21 cellular contexts compared by ENCODE assay signal in genomic region chr18:38007931-38008330, GRCh38.
"Had no signal": no experiment of that assay in that cellular context is flagged by ENCODE, and none has a peak within 500 bp of the region (broad histone marks: within the 10 kb centered on the region; RNA-seq: fewer than 3 reads in every experiment).

No MANE protein-coding gene starts in this region.

- H3K9me3 ChIP-seq: right atrium auricular region, vagina had no signal

- FAIRE-seq: colon, islet of Langerhans had no signal

- H3K27me3 ChIP-seq: dorsolateral prefrontal cortex, left lung, right atrium auricular region, tibial nerve, vagina had no signal

- H3K27ac ChIP-seq: left lung, right atrium auricular region, skin epidermis, tibial nerve, vagina had no signal

- H3K4me1 ChIP-seq: left lung, right atrium auricular region, tibial nerve, vagina had no signal

- ATAC-seq: activated CD8-positive, alpha-beta memory T cell treated with anti-CD3 and anti-CD28 coated beads, Interleukin-2, amount 10 ng/mL, durations not matched to agents 7 days and 5 days; activated T-helper 17 cell treated with anti-CD3 and anti-CD28 coated beads, Interleukin-2, amount 50 U/mL, for 72 hours; left lung had no signal

- H3K4me3 ChIP-seq: dorsolateral prefrontal cortex, left lung, right atrium auricular region, skin epidermis, tibial nerve, vagina had no signal

- H3K36me3 ChIP-seq: left lung, right atrium auricular region, tibial nerve, vagina had no signal

- DNase-seq: activated CD4-positive, alpha-beta memory T cell treated with anti-CD3 and anti-CD28 coated beads, Interleukin-2, amount 10 ng/mL, durations not matched to agents 7 days and 5 days; activated CD4-positive, alpha-beta T cell treated with anti-CD3 and anti-CD28 coated beads for 48 hours; activated CD4-positive, CD25-positive, alpha-beta regulatory T cell; activated CD8-positive, alpha-beta memory T cell treated with anti-CD3 and anti-CD28 coated beads, Interleukin-2, amount 10 ng/mL, durations not matched to agents 7 days and 5 days; activated naive CD4-positive, alpha-beta T cell; activated naive CD8-positive, alpha-beta T cell treated with anti-CD3 and anti-CD28 coated beads for 36 hours; amniotic stem cell; endodermal cell; left lung; nephron progenitor cell; stimulated activated CD4-positive, alpha-beta T cell treated with anti-CD3 and anti-CD28 coated beads, Interleukin-15, amount 100 ng/mL, for 24 hours; stimulated activated CD4-positive, alpha-beta T cell treated with anti-CD3 and anti-CD28 coated beads, Interleukin-2, amount 100 ng/mL, for 48 hours; T-helper 9 cell had no signal
